ENCODE assay signal across 8 cellular contexts in the genomic region with DNA sequence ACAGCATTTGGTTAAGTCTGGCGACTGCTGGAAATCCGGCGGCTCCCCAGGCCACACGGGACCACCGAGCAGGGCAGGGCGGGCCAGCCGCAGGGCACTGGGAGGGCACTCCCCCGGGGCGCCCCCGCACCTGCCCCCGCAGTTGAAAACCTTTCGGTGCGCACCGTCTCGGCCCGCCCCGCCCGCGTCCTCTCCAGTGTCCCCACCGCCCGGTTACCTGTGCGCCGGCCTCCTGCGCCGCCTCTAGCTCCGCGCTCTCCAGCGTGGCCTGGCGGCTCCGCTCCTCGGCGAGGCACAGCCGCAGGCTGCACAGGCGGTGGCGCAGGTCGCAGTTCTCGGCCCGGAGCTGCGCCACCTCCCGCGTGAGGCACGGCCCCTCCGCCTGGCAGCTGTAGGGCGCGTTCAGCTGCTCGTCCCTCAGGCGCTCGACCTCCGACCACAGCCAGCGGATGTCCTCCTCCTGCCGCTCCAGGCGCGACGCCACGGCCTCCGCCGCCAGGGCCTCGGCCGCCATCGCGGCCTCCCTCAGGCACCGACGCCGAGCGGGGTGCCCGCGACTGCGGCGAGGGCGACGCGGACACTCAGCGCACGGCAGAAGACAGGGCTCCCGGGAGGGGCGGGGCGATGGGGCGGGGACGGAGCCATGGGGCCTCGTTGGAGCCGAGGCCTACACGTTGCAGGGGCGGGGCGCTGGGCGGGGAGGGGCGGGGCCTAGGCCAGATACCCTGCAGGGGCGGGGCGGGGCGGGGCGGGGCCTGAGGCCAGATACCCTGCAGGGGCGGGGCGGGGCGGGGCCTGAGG. TPM values are rescaled to one million over a fixed set of nuclear protein-coding genes. Genes with fewer than 3 reads are reported as not detected.
DNase-seq lines count a peak whose midpoint lies in the region; ATAC-seq, FAIRE-seq and TF ChIP-seq lines count a peak whose summit lies in the region.

A gene (minus strand): TSS at position 600 of the 801 bp plus-strand sequence. CDS start 86 bp downstream, at position 514.

- peak; percentile 79 for DNase-seq in GM12892 (ENCODE audit: insufficient read length)
- peak; percentile 88 for DNase-seq in NCI-H1105 treated with DMSO at 0.1 percent for 48 hours (lab: John Stamatoyannopoulos, UW)
- DNase-seq in T-helper 1 cell = peak; percentile 93 to 97 (median 96)
- DNase-seq in amniotic stem cell (lab: John Stamatoyannopoulos, UW) = peak; percentile 65
- peak; percentile 98 for DNase-seq in left ventricle myocardium superior
- DNase-seq in pulmonary artery endothelial cell (ENCODE audit: low read depth, low spot score) = peak; percentile 82
- peak; percentile 97 for DNase-seq in urothelium cell line (ENCODE audit: low spot score)

- peak; percentile 81 for TF ChIP-seq POLR2A in GM12892 (IDR thresholded peaks at IDR 0.05; ENCODE audit: low read depth, low read length)

- peak; percentile 86 for ATAC-seq in HG02759 (IDR thresholded peaks at IDR 0.05; ENCODE audit: unreplicated experiment)
- peak; percentile 99 for ATAC-seq in left ventricle myocardium superior

- intact Hi-C loops in left ventricle myocardium superior (cut with micrococcal nuclease) = no loop called here

- FAIRE-seq in GM12892 (lab: Jason Lieb, UNC) (peak; percentile 74), urothelium cell line (lab: Jason Lieb, UNC) (peak; percentile 89)

RNA-seq across cellular contexts. Expression of the gene that starts here (rescaled TPM):
- polyA plus RNA-seq in GM12892 (2012; ENCODE audit: missing spikeins) = 2.9 TPM
- 35.0 TPM for total RNA-seq in left ventricle myocardium superior
- 6.8 and 8.7 TPM in 2 replicates for total RNA-seq in pulmonary artery endothelial cell

Comparison
In these comparisons a context has a peak if more than half of its experiments do, and no peak if none do; other contexts are left out.
1. Peak in every context shown above with its lines: DNase-seq and ATAC-seq.